ENCODE assay signal across 10 cellular contexts in genomic region chr12:109467978-109468676, GRCh38. TPM values are rescaled to one million over a fixed set of nuclear protein-coding genes. Genes with fewer than 3 reads are reported as not detected.
DNase-seq lines count a peak whose midpoint lies in the region; ATAC-seq and TF ChIP-seq lines count a peak whose summit lies in the region.
"Had no signal": no experiment of that assay in that cellular context is flagged by ENCODE, and none has a peak within 500 bp of the region (broad histone marks: within the 10 kb centered on the region; RNA-seq: fewer than 3 reads in every experiment).

No MANE protein-coding gene starts in this region.

- no peak for TF ChIP-seq POLR2A in right lobe of liver (IDR thresholded peaks at IDR 0.05)

- no peak overlapping the region for H3K4me3 ChIP-seq in HEK293 (ENCODE audit: low read depth, low read length)
- no peak overlapping the region for H3K4me3 ChIP-seq in ascending aorta
- H3K4me3 ChIP-seq in right lobe of liver, result no peak overlapping the region
- H3K4me3 ChIP-seq in stomach smooth muscle (ENCODE audit: low read length in 2 of 2), result no peak overlapping the region

- CTCF ChIA-PET in HEK293 (lab: Yijun Ruan, JAX) (interaction anchor here (0.6 to 1.7 kb wide), 4 partner anchors 40 to 1290 kb away, joined by 3 to 11 read pairs (median 6); no protein-coding TSS in a partner anchor), HEK293T (lab: Yijun Ruan, JAX) (no interaction called here)

- H3K4me1 ChIP-seq in HEK293 (ENCODE audit: control insufficient read depth, insufficient read depth, low read length) (peaks cover 9% of the 10 kb centered on the region), ascending aorta (peaks cover 41 to 75% of the 10 kb centered on the region in 2 donors), right lobe of liver (peaks cover 0 to 16% (median 0%) of the 10 kb centered on the region in 4 donors), stomach smooth muscle (ENCODE audit: control insufficient read depth, insufficient read depth, low read length) (peaks cover 63% of the 10 kb centered on the region)

- POLR2A ChIA-PET in HEK293 (lab: Yijun Ruan, JAX) (no interaction called here), HEK293T (lab: Yijun Ruan, JAX) (no interaction called here)

- TF ChIP-seq CTCF in HEK293 (tag by site-specific recombination; IDR thresholded peaks at IDR 0.05), result no peak
- TF ChIP-seq CTCF in ascending aorta (IDR thresholded peaks at IDR 0.05), result no peak
- no peak for TF ChIP-seq CTCF in right lobe of liver (IDR thresholded peaks at IDR 0.05)
- no peak for TF ChIP-seq CTCF in GM10266 (IDR thresholded peaks at IDR 0.05; ENCODE audit: control insufficient read depth, insufficient read depth, low read depth, missing control alignments)

- no peaks in the 10 kb centered on the region for H3K9me3 ChIP-seq in HEK293 (ENCODE audit: control insufficient read depth, insufficient read depth, low read depth, low read length)
- H3K9me3 ChIP-seq in ascending aorta, result no peaks in the 10 kb centered on the region
- H3K9me3 ChIP-seq in right lobe of liver, result no peaks in the 10 kb centered on the region
- no peaks in the 10 kb centered on the region for H3K9me3 ChIP-seq in stomach smooth muscle (ENCODE audit: control insufficient read depth in 2 of 2, low read length in 2 of 2)

- intact Hi-C loops in ascending aorta (cut with DNase I) (loop anchor here (10.0 kb wide), 3 partner anchors 373 to 1163 kb away; partner anchors contain the start of genes ALKBH2, CMKLR1 and UNG), right lobe of liver (cut with DNase I) (no loop called here)

- H3K9ac ChIP-seq in stomach smooth muscle (ENCODE audit: low read length in 2 of 2), result peak overlapping the region; percentile 21 to 41

- ATAC-seq in right lobe of liver, result peak; percentile 22 to 52 (median 27)

- DNase-seq in ascending aorta (ENCODE audit: low spot score in 2 of 2) (no peak), right lobe of liver (no peak), GM10266 (ENCODE audit: extremely low spot score) (no peak), HEK293T (ENCODE audit: extremely low spot score) (no peak)
- DNase-seq in activated T-cell treated with anti-CD3 and anti-CD28 coated beads, Interleukin-2, amount 50 U/mL, for 1 hour, result no peak
- DNase-seq in activated naive CD4-positive, alpha-beta T cell treated with Interleukin-2 at 50 U/mL for 16 hours, result no peak
- DNase-seq: NCI-H446 had no signal

- H3K27ac ChIP-seq in HEK293 (ENCODE audit: extremely low read depth, low read depth, low read length) (no peak overlapping the region), ascending aorta (peak overlapping the region; percentile 96 to 99), right lobe of liver (peak overlapping the region in 1 of 3 donors; percentile 37), stomach smooth muscle (ENCODE audit: low read length) (peak overlapping the region; percentile 100)
- H3K27ac ChIP-seq: RWPE1 had no signal

- H3K36me3 ChIP-seq in HEK293 (ENCODE audit: control insufficient read depth in 2 of 2, insufficient read depth in 1 of 2, low read length in 2 of 2) (peaks cover 0 to 55% of the 10 kb centered on the region in 2 experiments; a peak in 2 of 3 replicates), ascending aorta (peaks cover 32 to 36% of the 10 kb centered on the region in 2 donors), right lobe of liver (peaks cover 0 to 12% (median 3%) of the 10 kb centered on the region in 4 donors), stomach smooth muscle (ENCODE audit: control insufficient read depth in 2 of 2, insufficient read depth in 2 of 2, low read length in 2 of 2) (peaks cover 35 to 37% of the 10 kb centered on the region in 2 donors)

- H3K27me3 ChIP-seq in ascending aorta, result no peaks in the 10 kb centered on the region
- no peaks in the 10 kb centered on the region for H3K27me3 ChIP-seq in right lobe of liver
- H3K27me3 ChIP-seq in stomach smooth muscle (ENCODE audit: control insufficient read depth in 1 of 2, insufficient read depth in 2 of 2, low read length in 2 of 2), result no peaks in the 10 kb centered on the region

- WGBS in right lobe of liver (ENCODE audit: insufficient coverage, low coverage, low lambda C conversion rate, missing lambda C conversion rate), result 74% methylated on average over 3 of the region's 8 CpGs

TF ChIP-seq in HEK293, 187 proteins besides CTCF, POLR2A, EP300 and RAD21:
- TF ChIP-seq SCRT2 (tag by site-specific recombination; IDR thresholded peaks at IDR 0.05) (no peak), KLF1 (tag by site-specific recombination; IDR thresholded peaks at IDR 0.05) (peak; percentile 71), OSR2 (tag by site-specific recombination; IDR thresholded peaks at IDR 0.05) (no peak)

TF ChIP-seq in HEK293T, 16 proteins besides CTCF, POLR2A, EP300 and RAD21:
- TF ChIP-seq CTBP1 (IDR thresholded peaks at IDR 0.05; ENCODE audit: borderline replicate concordance) (no peak), TARDBP (IDR thresholded peaks at IDR 0.05) (no peak), FOXK2 (IDR thresholded peaks at IDR 0.05) (no peak), L3MBTL2 (conservative IDR thresholded peaks at IDR 0.05) (no peak), LEF1 (IDR thresholded peaks at IDR 0.05; ENCODE audit: borderline replicate concordance) (no peak), NFRKB (IDR thresholded peaks at IDR 0.05) (no peak), HDGF (IDR thresholded peaks at IDR 0.05; ENCODE audit: borderline replicate concordance) (no peak), SP1 (IDR thresholded peaks at IDR 0.05) (no peak), SUZ12 (IDR thresholded peaks at IDR 0.05) (no peak), ARNT (IDR thresholded peaks at IDR 0.05) (no peak), BHLHE40 (IDR thresholded peaks at IDR 0.05; ENCODE audit: borderline replicate concordance) (no peak), ZNF384 (IDR thresholded peaks at IDR 0.05) (no peak), FOXM1 (IDR thresholded peaks at IDR 0.05; ENCODE audit: borderline replicate concordance) (no peak), ELF4 (IDR thresholded peaks at IDR 0.05) (no peak), FOXA1 (IDR thresholded peaks at IDR 0.05) (no peak)
- TF ChIP-seq, protein P1, sequence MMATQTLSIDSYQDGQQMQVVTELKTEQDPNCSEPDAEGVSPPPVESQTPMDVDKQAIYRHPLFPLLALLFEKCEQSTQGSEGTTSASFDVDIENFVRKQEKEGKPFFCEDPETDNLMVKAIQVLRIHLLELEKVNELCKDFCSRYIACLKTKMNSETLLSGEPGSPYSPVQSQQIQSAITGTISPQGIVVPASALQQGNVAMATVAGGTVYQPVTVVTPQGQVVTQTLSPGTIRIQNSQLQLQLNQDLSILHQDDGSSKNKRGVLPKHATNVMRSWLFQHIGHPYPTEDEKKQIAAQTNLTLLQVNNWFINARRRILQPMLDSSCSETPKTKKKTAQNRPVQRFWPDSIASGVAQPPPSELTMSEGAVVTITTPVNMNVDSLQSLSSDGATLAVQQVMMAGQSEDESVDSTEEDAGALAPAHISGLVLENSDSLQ (IDR thresholded peaks at IDR 0.05), result no peak

RNA-seq across cellular contexts. Expression of gene KCTD10, which starts 9.0 kb away (rescaled TPM):
- total RNA-seq in ascending aorta, result 102 TPM
- 10 to 100 TPM in 4 of 6 experiments, 1 to 10 TPM in 2; 5.8 to 20.2 (median 11.6) TPM for total RNA-seq in right lobe of liver

RNA-seq across cellular contexts. Expression of gene UBE3B, which starts 9.3 kb away (rescaled TPM):
- total RNA-seq in ascending aorta, result 19.1 TPM
- 10 to 100 TPM; 15.3 to 31.8 (median 22.5) TPM for total RNA-seq in right lobe of liver
